Comparison of ENCODE assay signal across 8 cellular contexts in the genomic region with DNA sequence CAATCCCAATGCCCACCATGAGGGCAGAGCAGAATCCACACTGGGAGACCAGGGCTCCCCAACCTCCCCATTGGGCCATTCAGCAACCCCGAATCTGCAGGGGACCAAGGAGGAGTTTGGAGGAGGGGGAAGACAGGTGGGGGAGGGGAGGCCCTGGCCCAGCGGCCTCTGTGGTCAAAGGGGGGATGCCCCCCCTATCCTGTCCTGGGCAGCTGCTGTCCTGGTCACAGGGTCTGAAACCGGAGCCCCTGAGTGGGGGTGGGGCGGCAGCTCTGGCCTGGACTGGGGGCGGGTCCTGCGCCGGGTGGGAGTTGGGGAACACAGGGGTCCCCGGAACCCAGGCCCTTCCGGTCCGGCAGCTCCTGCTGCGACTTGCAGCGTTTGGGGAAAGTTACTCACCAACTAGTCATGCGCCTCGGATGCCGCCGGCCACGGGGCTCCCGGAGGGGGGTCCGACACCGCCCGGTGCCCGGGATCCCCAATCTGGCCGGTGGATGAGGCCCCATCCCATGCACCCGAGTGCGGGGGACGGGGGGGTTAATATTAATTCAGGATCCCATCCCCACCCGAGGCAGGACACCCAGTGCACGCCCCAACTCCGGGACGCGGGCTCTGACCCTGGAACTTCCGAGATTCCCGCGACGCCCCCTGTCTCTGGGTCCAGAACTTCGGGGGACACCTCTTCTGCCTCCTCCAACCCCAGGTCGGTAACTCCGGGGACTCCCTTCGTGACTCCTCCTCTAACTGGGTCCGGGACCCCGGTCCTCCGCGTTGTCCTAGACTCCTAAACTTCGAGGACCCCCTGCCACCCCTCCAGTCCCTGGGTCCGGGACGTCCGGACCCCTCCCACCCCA. TPM values are rescaled to one million over a fixed set of nuclear protein-coding genes. Genes with fewer than 3 reads are reported as not detected.
DNase-seq lines count a peak whose midpoint lies in the region; ATAC-seq, FAIRE-seq and TF ChIP-seq lines count a peak whose summit lies in the region.

No MANE protein-coding gene starts in this region.

- H3K36me3 ChIP-seq in bronchial epithelial cell (ENCODE audit: control insufficient read depth, insufficient read depth, low read length) (peaks cover 12% of the 10 kb centered on the region), kidney (ENCODE audit: control insufficient read depth in 1 of 2, insufficient read depth in 2 of 2, low read length in 2 of 2) (no peaks in the 10 kb centered on the region)

- no peak overlapping the region for H3K27ac ChIP-seq in CD4-positive, alpha-beta T cell (ENCODE audit: low read depth, low read length)
- H3K27ac ChIP-seq in kidney (ENCODE audit: low read depth in 2 of 2, low read length in 2 of 2), result peak overlapping the region; percentile 32
- peak overlapping the region; percentile 70 to 97 (median 85) for H3K27ac ChIP-seq in skin epidermis

- H3K9me3 ChIP-seq in CD4-positive, alpha-beta T cell (ENCODE audit: control insufficient read depth, low read length), result no peaks in the 10 kb centered on the region
- H3K9me3 ChIP-seq in kidney (ENCODE audit: control insufficient read depth in 1 of 2, low read length in 2 of 2), result no peaks in the 10 kb centered on the region

- no peaks in the 10 kb centered on the region for H3K36me3 Mint-ChIP-seq in CD4-positive, alpha-beta T cell (ENCODE audit: low read depth)

- H3K4me3 Mint-ChIP-seq in CD4-positive, alpha-beta T cell, result peak overlapping the region; percentile 86

- peaks cover 22% of the 10 kb centered on the region for H3K27me3 ChIP-seq in CD4-positive, alpha-beta T cell (ENCODE audit: control insufficient read depth, insufficient read depth, low read length)
- H3K27me3 ChIP-seq in bronchial epithelial cell (ENCODE audit: control insufficient read depth, insufficient read depth, low read length), result no peaks in the 10 kb centered on the region

- POLR2A ChIA-PET in CD4-positive, alpha-beta T cell (lab: Charles Lee), result no interaction called here

- H3K4me1 ChIP-seq in kidney (ENCODE audit: control insufficient read depth in 1 of 2, insufficient read depth in 1 of 2, low read depth in 1 of 2, low read length in 2 of 2), result peaks cover 3 to 4% of the 10 kb centered on the region in 2 donors

- peaks cover 32% of the 10 kb centered on the region for H3K27me3 Mint-ChIP-seq in CD4-positive, alpha-beta T cell

- H3K27ac Mint-ChIP-seq in CD4-positive, alpha-beta T cell, result no peak overlapping the region

- intact Hi-C loops in CD4-positive, alpha-beta T cell (cut with DNase I, micrococcal nuclease), result loop anchor here in 1 of 2 experiments (2.0 to 5.0 kb wide), 2 partner anchors 19 to 488 kb away; no protein-coding TSS in a partner anchor
- intact Hi-C loops in kidney (cut with DNase I), result no loop called here

- DNase-seq in CD4-positive, alpha-beta T cell, result no peak
- DNase-seq in LoVo (ENCODE audit: low spot score), result peak; percentile 31
- DNase-seq in bronchial epithelial cell (ENCODE audit: low read depth), result peak; percentile 61
- DNase-seq in kidney, result peak; percentile 90
- no peak for DNase-seq in activated gamma-delta T cell treated with Interleukin-2 at 50 U/mL for 16 hours
- no peak for DNase-seq in MV-4-11 (lab: John Stamatoyannopoulos, UW)

- no peak for FAIRE-seq in bronchial epithelial cell (lab: Jason Lieb, UNC)
- no peak for FAIRE-seq in kidney (lab: Jason Lieb, UNC)

- CTCF ChIA-PET in CD4-positive, alpha-beta T cell (lab: Charles Lee), result no interaction called here

- ATAC-seq in CD4-positive, alpha-beta T cell (ENCODE audit: poor library complexity), result no peak
- no peak for ATAC-seq in HG02798 (IDR thresholded peaks at IDR 0.05; ENCODE audit: poor library complexity, unreplicated experiment)

- peaks cover 9% of the 10 kb centered on the region for H3K4me1 Mint-ChIP-seq in CD4-positive, alpha-beta T cell (ENCODE audit: low read depth)

- H3K4me3 ChIP-seq in bronchial epithelial cell (ENCODE audit: low read depth, low read length) (peak overlapping the region; percentile 93), kidney (ENCODE audit: low read length in 2 of 2) (peak overlapping the region; percentile 56 to 69), skin epidermis (peak overlapping the region; percentile 57 to 76 (median 70))

- no peaks in the 10 kb centered on the region for H3K9me3 Mint-ChIP-seq in CD4-positive, alpha-beta T cell

- no peak for TF ChIP-seq CTCF in CD4-positive, alpha-beta T cell (IDR thresholded peaks at IDR 0.05)
- peak; percentile 4 for TF ChIP-seq CTCF in bronchial epithelial cell (IDR thresholded peaks at IDR 0.05; ENCODE audit: insufficient read depth, low read length, severe bottlenecking)
- TF ChIP-seq CTCF in kidney (IDR thresholded peaks at IDR 0.05; ENCODE audit: borderline replicate concordance, extremely low read depth, insufficient read depth), result no peak

- peak overlapping the region; percentile 67 to 69 for H3K9ac ChIP-seq in kidney (ENCODE audit: low read length in 2 of 2)

RNA-seq across cellular contexts. Expression of a gene that starts 0.9 kb away (rescaled TPM):
- 1 to 10 TPM; 1.1 TPM for total RNA-seq in CD4-positive, alpha-beta T cell
- 79.0 and 129 TPM in 2 replicates for total RNA-seq in bronchial epithelial cell
- 34.3 TPM for total RNA-seq in kidney
- 53.1 TPM for polyA plus RNA-seq in kidney (ENCODE audit: insufficient read depth, low read depth, low replicate concordance)

RNA-seq across cellular contexts. Expression of a gene that starts 20.6 kb away (rescaled TPM):
- total RNA-seq in CD4-positive, alpha-beta T cell, result 10 to 100 TPM; 47.9 to 49.7 TPM
- 68.4 and 76.1 TPM in 2 replicates for total RNA-seq in bronchial epithelial cell
- total RNA-seq in kidney, result 39.5 TPM
- 40.6 TPM for polyA plus RNA-seq in kidney (ENCODE audit: insufficient read depth, low read depth, low replicate concordance)

RNA-seq across cellular contexts. Expression of a gene that starts 21.0 kb away (rescaled TPM):
- total RNA-seq in CD4-positive, alpha-beta T cell, result 100 to 1,000 TPM; 135 to 143 TPM
- total RNA-seq in bronchial epithelial cell (268 and 331 TPM in 2 replicates), kidney (166 TPM)
- 263 TPM for polyA plus RNA-seq in kidney (ENCODE audit: insufficient read depth, low read depth, low replicate concordance)

RNA-seq across cellular contexts. Expression of a gene that starts 44.2 kb away (rescaled TPM):
- not detected for total RNA-seq in CD4-positive, alpha-beta T cell
- total RNA-seq in bronchial epithelial cell, result 0.13 and 0.26 TPM in 2 replicates
- total RNA-seq in kidney, result 0.50 TPM
- polyA plus RNA-seq in kidney (ENCODE audit: insufficient read depth, low read depth, low replicate concordance), result not detected

Comparison
In these comparisons a context has a peak if more than half of its experiments do, and no peak if none do; other contexts are left out.
1. DNase-seq: peak in LoVo (single experiment), bronchial epithelial cell (single experiment) and kidney (single experiment); none in CD4-positive, alpha-beta T cell (0 of 10), activated gamma-delta T cell treated with Interleukin-2 at 50 U/mL for 16 hours (single experiment) and MV-4-11 (single experiment).
2. RNA of a gene that starts 0.9 kb away (total RNA-seq): 79.0 to 129 TPM in bronchial epithelial cell and 34.3 TPM in kidney (single experiment); 1.1 TPM in CD4-positive, alpha-beta T cell; every median in the first group is over 10 times any median in the second.
3. Peak in every context shown above with its lines, with median percentiles within 50 percentile points of each other: H3K4me3 ChIP-seq.